In genomic region chr9:137199411-137200121, GRCh38 we compare ENCODE assay signal across 9 cellular contexts. TPM values are rescaled to one million over a fixed set of nuclear protein-coding genes. Genes with fewer than 3 reads are reported as not detected.
DNase-seq lines count a peak whose midpoint lies in the region; ATAC-seq and TF ChIP-seq lines count a peak whose summit lies in the region.
"Had no signal": no experiment of that assay in that cellular context is flagged by ENCODE, and none has a peak within 500 bp of the region (broad histone marks: within the 10 kb centered on the region; RNA-seq: fewer than 3 reads in every experiment).

No MANE protein-coding gene starts in this region.

- H3K36me3 ChIP-seq in DND-41 (ENCODE audit: insufficient read depth, low read length): peaks cover 10% of the 10 kb centered on the region
- H3K36me3 ChIP-seq in OCI-LY7 (ENCODE audit: insufficient read depth, low read length): peaks cover 4% of the 10 kb centered on the region; the same call in 1 of the 2 replicates
- no peaks in the 10 kb centered on the region for H3K36me3 ChIP-seq in ovary
- H3K36me3 ChIP-seq in testis (ENCODE audit: low read depth, missing control alignments): no peaks in the 10 kb centered on the region

- H3K27me3 ChIP-seq in DND-41 (ENCODE audit: insufficient read depth, low read length, poor library complexity) (no peaks in the 10 kb centered on the region), ovary (no peaks in the 10 kb centered on the region), testis (no peaks in the 10 kb centered on the region)

- intact Hi-C loops in OCI-LY7 (cut with micrococcal nuclease; ENCODE audit: unreplicated experiment): loop anchor here (1.0 to 2.0 kb wide), 5 partner anchors 23 to 73 kb away; partner anchors contain the start of genes RNF208 and RNF224
- intact Hi-C loops in ovary (cut with DNase I): no loop called here
- intact Hi-C loops in testis (cut with DNase I; ENCODE audit: low total_unique reads): no loop called here

- DNase-seq in DND-41 (no peak), OCI-LY7 (ENCODE audit: low spot score) (no peak), epithelial cell of esophagus (ENCODE audit: low read depth) (no peak), ovary (peak in 1 of 5 donors; percentile 43), GM13976 (ENCODE audit: low spot score) (no peak), globus pallidus (ENCODE audit: low spot score) (no peak), testis (no peak)
- DNase-seq: activated CD8-positive, alpha-beta memory T cell treated with anti-CD3 and anti-CD28 coated beads, Interleukin-2, amount 50 U/mL, for 48 hours had no signal

- CTCF ChIA-PET in OCI-LY7 (lab: Charles Lee; ENCODE audit: unreplicated experiment): no interaction called here

- TF ChIP-seq CTCF in DND-41 (IDR thresholded peaks at IDR 0.05; ENCODE audit: borderline replicate concordance, extremely low read depth, low read length, poor library complexity, severe bottlenecking) (no peak), OCI-LY7 (conservative IDR thresholded peaks at IDR 0.05; ENCODE audit: low read length) (no peak), epithelial cell of esophagus (IDR thresholded peaks at IDR 0.05; ENCODE audit: insufficient read depth, low read depth, low read length, missing control alignments) (no peak), ovary (IDR thresholded peaks at IDR 0.05) (no peak), GM13976 (IDR thresholded peaks at IDR 0.05; ENCODE audit: borderline replicate concordance, control extremely low read depth, extremely low read depth, insufficient read depth, missing control alignments) (no peak), testis (IDR thresholded peaks at IDR 0.05) (no peak)

- H3K9me2 ChIP-seq in OCI-LY7 (ENCODE audit: insufficient read depth, low read length): no peaks in the 10 kb centered on the region

- no peak for TF ChIP-seq EP300 in ovary (IDR thresholded peaks at IDR 0.05)

- no peaks in the 10 kb centered on the region for H3K9me3 ChIP-seq in DND-41 (ENCODE audit: insufficient read depth, low read length, severe bottlenecking)
- no peaks in the 10 kb centered on the region for H3K9me3 ChIP-seq in OCI-LY7 (ENCODE audit: low read length)
- no peaks in the 10 kb centered on the region for H3K9me3 ChIP-seq in ovary
- H3K9me3 ChIP-seq in testis: no peaks in the 10 kb centered on the region

- peak overlapping the region in 1 of 2 experiments; percentile 44; a peak in 2 of 4 replicates for H3K4me3 ChIP-seq in DND-41 (ENCODE audit: low read depth in 1 of 2, low read length in 2 of 2)
- H3K4me3 ChIP-seq in OCI-LY7 (ENCODE audit: low read depth, low read length, poor library complexity, severe bottlenecking): peak overlapping the region; percentile 31
- peak overlapping the region; percentile 26 for H3K4me3 ChIP-seq in epithelial cell of esophagus (ENCODE audit: low read length)
- H3K4me3 ChIP-seq in ovary: peak overlapping the region; percentile 40
- H3K4me3 ChIP-seq in testis: no peak overlapping the region

- no peak for TF ChIP-seq POLR2A in ovary (IDR thresholded peaks at IDR 0.05)
- no peak for TF ChIP-seq POLR2A in testis (IDR thresholded peaks at IDR 0.05)

- H2AFZ ChIP-seq in DND-41 (ENCODE audit: low read depth, low read length) (no peak overlapping the region), OCI-LY7 (ENCODE audit: low read length) (no peak overlapping the region)

- POLR2A ChIA-PET in OCI-LY7 (lab: Charles Lee): no interaction called here

- H3K4me1 ChIP-seq in DND-41 (ENCODE audit: insufficient read depth, low read length) (peaks cover 59% of the 10 kb centered on the region), OCI-LY7 (ENCODE audit: insufficient read depth, low read length, poor library complexity, severe bottlenecking) (peaks cover 31% of the 10 kb centered on the region), ovary (ENCODE audit: insufficient read depth) (peaks cover 17% of the 10 kb centered on the region), testis (peaks cover 46% of the 10 kb centered on the region)

- H4K20me1 ChIP-seq in DND-41 (ENCODE audit: insufficient read depth, low read length) (peaks cover 36% of the 10 kb centered on the region), OCI-LY7 (ENCODE audit: insufficient read depth, low read length) (peaks cover 7% of the 10 kb centered on the region; the same call in 1 of the 2 replicates)

- no peak overlapping the region for H3K27ac ChIP-seq in DND-41 (ENCODE audit: low read length)
- H3K27ac ChIP-seq in OCI-LY7 (ENCODE audit: low read depth, low read length, poor library complexity, severe bottlenecking): no peak overlapping the region
- no peak overlapping the region for H3K27ac ChIP-seq in ovary
- H3K27ac ChIP-seq in testis: no peak overlapping the region

- peak overlapping the region; percentile 45 for H3K9ac ChIP-seq in DND-41 (ENCODE audit: low read depth, low read length)

- in situ Hi-C loops in GM13976 (cut with MboI; ENCODE audit: low sequenced_read_pairs, unreplicated experiment): no loop called here

- H3K4me2 ChIP-seq in DND-41 (ENCODE audit: insufficient read depth, low read length) (peak overlapping the region; percentile 97), OCI-LY7 (ENCODE audit: low read length) (peak overlapping the region; percentile 38; the same call in 1 of the 2 replicates)

- 3 to 6% (median 4%) methylated on average over 33 to 51 of the region's 51 CpGs for WGBS in ovary, 3 donors
- WGBS in testis, 2 donors: 2 to 8% methylated on average over 7 to 38 of the region's 51 CpGs

- ATAC-seq in DND-41 (ENCODE audit: insufficient read depth, low read depth): no peak
- no peak for ATAC-seq in HG03097 (IDR thresholded peaks at IDR 0.05; ENCODE audit: low FRiP score, unreplicated experiment)

- no TSS peak for BruUV-seq in OCI-LY7 (replicated peaks; lab: Mats Ljungman, UMichigan)

- H3K79me2 ChIP-seq in DND-41 (ENCODE audit: insufficient read depth, low read length) (peaks cover 39% of the 10 kb centered on the region), OCI-LY7 (ENCODE audit: insufficient read depth, low read depth, low read length) (peaks cover 34% of the 10 kb centered on the region)

RNA-seq across cellular contexts. Expression of gene TPRN, which starts 1.0 kb away (rescaled TPM):
- total RNA-seq in OCI-LY7 (2014; rRNA removed; shearing (Covaris generic)): 9.0 and 10.3 TPM in 2 replicates
- total RNA-seq in OCI-LY7 (2022) (15.3 and 15.9 TPM in 2 replicates), ovary (10 to 100 TPM in 6 of 7 donors, 1 to 10 TPM in 1; 6.6 to 18.4 (median 15.9) TPM), testis (10 to 100 TPM; 25.9 to 35.2 TPM)
- polyA plus RNA-seq in ovary (1 to 10 TPM in 1 of 2 donors, under 1 TPM in 1; 0.68 to 8.6 TPM), testis (ENCODE audit: insufficient read depth, low read depth, low replicate concordance) (17.2 TPM)

RNA-seq across cellular contexts. Expression of gene TMEM203, which starts 5.9 kb away (rescaled TPM):
- 55.1 and 58.2 TPM in 2 replicates for total RNA-seq in OCI-LY7 (2014; rRNA removed; shearing (Covaris generic))
- 39.0 and 42.9 TPM in 2 replicates for total RNA-seq in OCI-LY7 (2022)
- 10 to 100 TPM; 29.2 to 40.8 (median 37.5) TPM for total RNA-seq in ovary
- polyA plus RNA-seq in ovary: 10 to 100 TPM; 35.3 to 38.2 TPM
- 10 to 100 TPM; 48.0 to 51.2 TPM for total RNA-seq in testis
- polyA plus RNA-seq in testis (ENCODE audit: insufficient read depth, low read depth, low replicate concordance): 36.3 TPM

RNA-seq across cellular contexts. Expression of gene NDOR1, which starts 5.9 kb away (rescaled TPM):
- total RNA-seq in OCI-LY7 (2014; rRNA removed; shearing (Covaris generic)): 30.4 and 35.9 TPM in 2 replicates
- total RNA-seq in OCI-LY7 (2022) (61.3 and 61.9 TPM in 2 replicates), ovary (10 to 100 TPM in 4 of 7 donors, 1 to 10 TPM in 3; 3.7 to 15.2 (median 11.3) TPM), testis (10 to 100 TPM; 27.5 to 29.1 TPM)
- polyA plus RNA-seq in ovary (1 to 10 TPM; 1.1 to 7.2 TPM), testis (ENCODE audit: insufficient read depth, low read depth, low replicate concordance) (21.9 TPM)

RNA-seq across cellular contexts. Expression of gene SSNA1, which starts 11.1 kb away (rescaled TPM):
- 111 and 130 TPM in 2 replicates for total RNA-seq in OCI-LY7 (2014; rRNA removed; shearing (Covaris generic))
- 71.0 and 75.1 TPM in 2 replicates for total RNA-seq in OCI-LY7 (2022)
- 10 to 100 TPM; 34.5 to 60.7 (median 44.5) TPM for total RNA-seq in ovary
- polyA plus RNA-seq in ovary: 10 to 100 TPM in 1 of 2 donors, 1 to 10 TPM in 1; 1.6 to 47.3 TPM
- 100 to 1,000 TPM; 134 to 137 TPM for total RNA-seq in testis
- 211 TPM for polyA plus RNA-seq in testis (ENCODE audit: insufficient read depth, low read depth, low replicate concordance)

RNA-seq across cellular contexts. Expression of gene ANAPC2, which starts 11.2 kb away (rescaled TPM):
- 34.8 and 38.6 TPM in 2 replicates for total RNA-seq in OCI-LY7 (2014; rRNA removed; shearing (Covaris generic))
- total RNA-seq in OCI-LY7 (2022) (89.6 and 90.4 TPM in 2 replicates), ovary (10 to 100 TPM; 23.1 to 61.5 (median 53.9) TPM), testis (10 to 100 TPM; 91.0 to 98.5 TPM)
- polyA plus RNA-seq in ovary (10 to 100 TPM in 1 of 2 donors, 1 to 10 TPM in 1; 8.0 to 38.4 TPM), testis (ENCODE audit: insufficient read depth, low read depth, low replicate concordance) (80.6 TPM)

Comparison
In these comparisons a context has a peak if more than half of its experiments do, and no peak if none do; other contexts are left out.
1. H3K4me3 ChIP-seq: peak in OCI-LY7 (single experiment), epithelial cell of esophagus (single experiment) and ovary (single experiment); none in testis (0 of 2).